Comparison of ENCODE assay signal across 11 cellular contexts in the genomic region with DNA sequence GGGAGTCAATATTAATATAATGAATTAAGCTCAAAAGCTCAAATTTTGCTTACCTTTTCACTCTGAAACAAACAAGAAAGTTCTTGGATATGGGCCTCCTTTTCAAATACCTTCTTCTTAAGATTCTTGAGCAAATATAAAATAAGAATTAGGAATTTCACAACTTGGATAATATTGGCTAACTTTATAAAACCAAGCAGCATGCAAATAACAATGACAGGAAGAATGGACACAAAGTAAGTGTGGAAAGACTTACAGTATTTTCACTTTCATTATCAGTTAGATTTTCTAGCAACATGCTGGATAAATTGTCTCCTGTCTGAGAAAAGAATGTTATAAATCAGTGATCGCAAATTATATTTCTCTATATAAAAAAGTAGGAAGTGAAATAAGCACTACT. TPM values are rescaled to one million over a fixed set of nuclear protein-coding genes. Genes with fewer than 3 reads are reported as not detected.
DNase-seq lines count a peak whose midpoint lies in the region; ATAC-seq, FAIRE-seq and TF ChIP-seq lines count a peak whose summit lies in the region.
"Had no signal": no experiment of that assay in that cellular context is flagged by ENCODE, and none has a peak within 500 bp of the region (broad histone marks: within the 10 kb centered on the region; RNA-seq: fewer than 3 reads in every experiment).

No MANE protein-coding gene starts in this region.

- H3K4me2 ChIP-seq in KMS-11: peak overlapping the region; percentile 76

- TF ChIP-seq CTCF in KMS-11 (conservative IDR thresholded peaks at IDR 0.05; ENCODE audit: low read depth, low read length) (no peak), kidney (IDR thresholded peaks at IDR 0.05; ENCODE audit: borderline replicate concordance, extremely low read depth, insufficient read depth) (no peak), omental fat pad (IDR thresholded peaks at IDR 0.05) (no peak), tibial artery (IDR thresholded peaks at IDR 0.05) (no peak)

- H3K27me3 ChIP-seq in KMS-11 (ENCODE audit: insufficient read depth, low read depth) (no peaks in the 10 kb centered on the region), tibial artery (no peaks in the 10 kb centered on the region)

- H3K4me1 ChIP-seq in KMS-11 (ENCODE audit: low read depth, poor library complexity, severe bottlenecking) (peaks cover 25% of the 10 kb centered on the region), kidney (ENCODE audit: control insufficient read depth in 1 of 2, insufficient read depth in 1 of 2, low read depth in 1 of 2, low read length in 2 of 2) (no peaks in the 10 kb centered on the region), tibial artery (no peaks in the 10 kb centered on the region)

- ATAC-seq in GM19463 (IDR thresholded peaks at IDR 0.05; ENCODE audit: unreplicated experiment) (peak; percentile 43), omental fat pad (ENCODE audit: low FRiP score) (no peak)

- 0 out of 2 replicates have a peak overlapping the region, but pooled peaks have one; percentile 10 for H3K27ac ChIP-seq in KMS-11
- no peak overlapping the region for H3K27ac ChIP-seq in kidney (ENCODE audit: low read depth in 2 of 2, low read length in 2 of 2)
- no peak overlapping the region for H3K27ac ChIP-seq in tibial artery

- H3K9me3 ChIP-seq in kidney (ENCODE audit: control insufficient read depth in 1 of 2, low read length in 2 of 2): no peaks in the 10 kb centered on the region
- H3K9me3 ChIP-seq in tibial artery: no peaks in the 10 kb centered on the region

- H3K4me3 ChIP-seq in KMS-11 (IDR thresholded peaks at IDR 0.05; ENCODE audit: insufficient read depth, low read depth, low read length): no peak overlapping the region
- H3K4me3 ChIP-seq in kidney (ENCODE audit: low read length in 2 of 2): no peak overlapping the region
- H3K4me3 ChIP-seq in tibial artery: no peak overlapping the region

- FAIRE-seq in GM12891 (lab: Jason Lieb, UNC) (peak; percentile 41), kidney (lab: Jason Lieb, UNC) (peak; percentile 76)

- H3K36me3 ChIP-seq in KMS-11 (ENCODE audit: insufficient read depth): no peaks in the 10 kb centered on the region
- H3K36me3 ChIP-seq in kidney (ENCODE audit: control insufficient read depth in 1 of 2, insufficient read depth in 2 of 2, low read length in 2 of 2): no peaks in the 10 kb centered on the region
- no peaks in the 10 kb centered on the region for H3K36me3 ChIP-seq in tibial artery

- H3K9ac ChIP-seq in KMS-11 (peak overlapping the region; percentile 15; the same call in 1 of the 2 replicates), kidney (ENCODE audit: low read length in 2 of 2) (no peak overlapping the region)

- H3K79me2 ChIP-seq in KMS-11 (ENCODE audit: insufficient read depth, low read depth): no peaks in the 10 kb centered on the region

- H2AFZ ChIP-seq in KMS-11 (ENCODE audit: low read depth): peak overlapping the region; percentile 26; the same call in 1 of the 2 replicates

- no peaks in the 10 kb centered on the region for H4K20me1 ChIP-seq in KMS-11 (ENCODE audit: insufficient read depth)

- TF ChIP-seq POLR2A in GM12891 (IDR thresholded peaks at IDR 0.05; ENCODE audit: low read depth, low read length): no peak

- intact Hi-C loops in kidney (cut with DNase I): no loop called here
- intact Hi-C loops in tibial artery (cut with DNase I; ENCODE audit: low total_unique reads): no loop called here

- DNase-seq in GM12891 (ENCODE audit: insufficient read length, low spot score) (no peak), kidney (no peak), T1000 (lab: John Stamatoyannopoulos, UW) (no peak), omental fat pad (ENCODE audit: low spot score) (no peak), tibial artery (no peak), medulla oblongata (ENCODE audit: extremely low spot score) (no peak)
- DNase-seq: aorta; NCI-H2107; stimulated activated naive CD4-positive, alpha-beta T cell had no signal

TF ChIP-seq in GM12891, 5 proteins besides CTCF, POLR2A, EP300 and RAD21:
- no peak for TF ChIP-seq PAX5 (IDR thresholded peaks at IDR 0.05; ENCODE audit: insufficient read depth, low read length, severe bottlenecking)
- no peak for TF ChIP-seq POLR2AphosphoS5 (IDR thresholded peaks at IDR 0.05; ENCODE audit: low read depth, low read length)
- no peak for TF ChIP-seq POU2F2 (IDR thresholded peaks at IDR 0.05; ENCODE audit: low read depth, low read length)
- no peak for TF ChIP-seq SPI1 (IDR thresholded peaks at IDR 0.05; ENCODE audit: low read depth, low read length)
- TF ChIP-seq TAF1 (IDR thresholded peaks at IDR 0.05; ENCODE audit: low read depth, low read length): no peak

RNA-seq across cellular contexts. Expression of gene ODF2L, which starts 13.2 kb away (rescaled TPM):
- 14.2 TPM for polyA plus RNA-seq in GM12891 (2012; ENCODE audit: low read depth, missing spikeins)
- total RNA-seq in kidney: 57.3 TPM
- polyA plus RNA-seq in kidney (ENCODE audit: insufficient read depth, low read depth, low replicate concordance): 19.2 TPM
- total RNA-seq in omental fat pad: 10 to 100 TPM; 32.9 to 67.9 (median 36.6) TPM

RNA-seq across cellular contexts. Expression of gene CLCA2, which starts 41.1 kb away (rescaled TPM):
- polyA plus RNA-seq in GM12891 (2012; ENCODE audit: low read depth, missing spikeins): 0.04 TPM
- not detected for total RNA-seq in kidney
- not detected for polyA plus RNA-seq in kidney (ENCODE audit: insufficient read depth, low read depth, low replicate concordance)
- 1 to 10 TPM in 2 of 4 donors, under 1 TPM in 1, not detected in 1; 0.94 to 1.1 (median 1.0) TPM for total RNA-seq in omental fat pad
